14 cellular contexts compared by ENCODE assay signal in genomic region chr19:16575282-16575681, GRCh38. TPM values are rescaled to one million over a fixed set of nuclear protein-coding genes. Genes with fewer than 3 reads are reported as not detected.
A peak's percentile ranks its signal among the peaks of the same experiment; 100 is the strongest.
DNase-seq lines count a peak whose midpoint lies in the region; ATAC-seq and TF ChIP-seq lines count a peak whose summit lies in the region.
"Had no signal": no experiment of that assay in that cellular context is flagged by ENCODE, and none has a peak within 500 bp of the region (broad histone marks: within the 10 kb centered on the region; RNA-seq: fewer than 3 reads in every experiment).

No MANE protein-coding gene starts in this region.

- BruUV-seq in MCF 10A (replicated peaks; lab: Mats Ljungman, UMichigan), result no TSS peak
- BruUV-seq in mammary epithelial cell (replicated peaks; lab: Mats Ljungman, UMichigan), result no TSS peak

- no peak for ATAC-seq in WTC11
- no peak for ATAC-seq in stimulated activated naive B cell treated with anti-CD40 and anti-IgM and Interleukin-4, amounts not matched to agents 10 μg/mL and 1 μg/mL and 100 μg/mL, for 72 hours (replicated peaks)
- no peak for ATAC-seq in activated CD4-positive, CD25-positive, alpha-beta regulatory T cell treated with anti-CD3 and anti-CD28 coated beads, Interleukin-2, amount 50 U/mL, for 24 hours
- ATAC-seq: right cardiac atrium had no signal

- H3K9ac ChIP-seq in mammary epithelial cell (ENCODE audit: insufficient read depth, low read length), result no peak overlapping the region

- POLR2A ChIA-PET in MCF 10A (lab: Yijun Ruan, JAX), result no interaction called here
- POLR2A ChIA-PET in WTC11 (lab: Charles Lee), result no interaction called here

- 100% methylated on average over 2 of the region's 2 CpGs for WGBS in mammary epithelial cell (ENCODE audit: low coverage, missing lambda C conversion rate)

- no peak overlapping the region for H3K4me2 ChIP-seq in mammary epithelial cell (ENCODE audit: insufficient read depth, low read depth, low read length)

- H2AFZ ChIP-seq in mammary epithelial cell (ENCODE audit: low read depth, low read length), result no peak overlapping the region

- no peak for TF ChIP-seq CTCF in MCF 10A (IDR thresholded peaks at IDR 0.05; ENCODE audit: unreplicated experiment)
- no peak for TF ChIP-seq CTCF in mammary epithelial cell (conservative IDR thresholded peaks at IDR 0.05 in 1 of 2, IDR thresholded peaks at IDR 0.05 in 1 of 2; ENCODE audit: extremely low read depth in 1 of 2, insufficient read depth in 1 of 2, low read depth in 1 of 2, low read length in 2 of 2)
- TF ChIP-seq CTCF in WTC11 (IDR thresholded peaks at IDR 0.05), result no peak
- no peak for TF ChIP-seq CTCF in glutamatergic neuron (IDR thresholded peaks at IDR 0.05; ENCODE audit: partially characterized antibody, unreplicated experiment)

- H3K27ac ChIP-seq in mammary epithelial cell (ENCODE audit: insufficient read depth, low read depth, low read length), result no peak overlapping the region

- H3K27me3 Mint-ChIP-seq in MCF 10A (ENCODE audit: insufficient read depth, unreplicated experiment) (no peaks in the 10 kb centered on the region), WTC11 (ENCODE audit: low read depth) (no peaks in the 10 kb centered on the region), glutamatergic neuron (ENCODE audit: unreplicated experiment) (peaks cover 11% of the 10 kb centered on the region)
- no peaks in the 10 kb centered on the region for H3K27me3 Mint-ChIP-seq in stimulated activated naive B cell treated with anti-CD40 and anti-IgM and Interleukin-4, amounts not matched to agents 10 μg/mL and 1 μg/mL and 100 μg/mL, for 72 hours

- H3K4me3 ChIP-seq in mammary epithelial cell (replicated peaks in 1 of 3; ENCODE audit: insufficient read depth in 1 of 3, low read depth in 2 of 3, low read length in 3 of 3), result no peak overlapping the region

- DNase-seq in MCF 10A (ENCODE audit: unreplicated experiment) (no peak), mammary epithelial cell (no peak), WTC11 (ENCODE audit: low spot score) (no peak), glutamatergic neuron (no peak), cerebellum (ENCODE audit: low spot score) (no peak), DMS153 (lab: John Stamatoyannopoulos, UW) (no peak)
- DNase-seq in stimulated activated naive B cell treated with anti-CD40 and anti-IgM and Interleukin-4, amounts not matched to agents 10 μg/mL and 1 μg/mL and 100 μg/mL, for 72 hours, result no peak
- DNase-seq: activated CD4-positive, CD25-positive, alpha-beta regulatory T cell treated with anti-CD3 and anti-CD28 coated beads, Interleukin-2, amount 50 U/mL, for 72 hours; activated T-cell treated with anti-CD3 and anti-CD28 coated beads for 4 hours; anterior cingulate cortex; NCI-H146; nucleus accumbens had no signal

- H3K4me3 Mint-ChIP-seq in MCF 10A (ENCODE audit: unreplicated experiment) (no peak overlapping the region), WTC11 (no peak overlapping the region), glutamatergic neuron (ENCODE audit: unreplicated experiment) (peak overlapping the region; percentile 20)
- H3K4me3 Mint-ChIP-seq in stimulated activated naive B cell treated with anti-CD40 and anti-IgM and Interleukin-4, amounts not matched to agents 10 μg/mL and 1 μg/mL and 100 μg/mL, for 72 hours, result no peak overlapping the region

- H3K9me3 ChIP-seq in mammary epithelial cell (replicated peaks; ENCODE audit: insufficient read depth, low read length), result no peaks in the 10 kb centered on the region

- dilution Hi-C loops in mammary epithelial cell (cut with HindIII; ENCODE audit: low sequenced_read_pairs), result loop anchor here (5.0 to 10.0 kb wide), 2 partner anchors 38 to 180 kb away; no protein-coding TSS in a partner anchor

- intact Hi-C loops in MCF 10A (cut with micrococcal nuclease) (no loop called here), mammary epithelial cell (cut with micrococcal nuclease) (no loop called here)

- peaks cover 14% of the 10 kb centered on the region for H3K36me3 ChIP-seq in mammary epithelial cell (ENCODE audit: insufficient read depth, low read length)

- CTCF ChIA-PET in MCF 10A (lab: Yijun Ruan, JAX), result no interaction called here
- CTCF ChIA-PET in mammary epithelial cell (lab: Charles Lee; ENCODE audit: low non-redundant PET), result no interaction called here
- CTCF ChIA-PET in WTC11 (lab: Charles Lee), result no interaction called here

- H3K36me3 Mint-ChIP-seq in MCF 10A (ENCODE audit: insufficient read depth, unreplicated experiment) (peaks cover 57% of the 10 kb centered on the region), WTC11 (peaks cover 12% of the 10 kb centered on the region), glutamatergic neuron (ENCODE audit: unreplicated experiment) (no peaks in the 10 kb centered on the region)
- peaks cover 23 to 54% of the 10 kb centered on the region in 2 donors for H3K36me3 Mint-ChIP-seq in stimulated activated naive B cell treated with anti-CD40 and anti-IgM and Interleukin-4, amounts not matched to agents 10 μg/mL and 1 μg/mL and 100 μg/mL, for 72 hours

- in situ Hi-C loops in mammary epithelial cell (cut with MboI; ENCODE audit: low sequenced_read_pairs in 2 of 2), result no loop called here

- H4K20me1 ChIP-seq in mammary epithelial cell (ENCODE audit: insufficient read depth, low read length), result no peaks in the 10 kb centered on the region

- H3K9me3 Mint-ChIP-seq in MCF 10A (ENCODE audit: unreplicated experiment) (no peaks in the 10 kb centered on the region), WTC11 (no peaks in the 10 kb centered on the region), glutamatergic neuron (ENCODE audit: unreplicated experiment) (peaks cover 13% of the 10 kb centered on the region)
- no peaks in the 10 kb centered on the region for H3K9me3 Mint-ChIP-seq in stimulated activated naive B cell treated with anti-CD40 and anti-IgM and Interleukin-4, amounts not matched to agents 10 μg/mL and 1 μg/mL and 100 μg/mL, for 72 hours

- H3K79me2 ChIP-seq in mammary epithelial cell (ENCODE audit: insufficient read depth, low read length), result peaks cover 97% of the 10 kb centered on the region

- peaks cover 24% of the 10 kb centered on the region for H3K4me1 ChIP-seq in mammary epithelial cell (ENCODE audit: insufficient read depth, low read length)

- H3K27ac Mint-ChIP-seq in MCF 10A (ENCODE audit: low read depth, unreplicated experiment) (peak overlapping the region; percentile 67), WTC11 (peak overlapping the region; percentile 79; the same call in 1 of the 2 replicates), glutamatergic neuron (ENCODE audit: unreplicated experiment) (peak overlapping the region; percentile 68)
- peak overlapping the region; percentile 32 for H3K27ac Mint-ChIP-seq in stimulated activated naive B cell treated with anti-CD40 and anti-IgM and Interleukin-4, amounts not matched to agents 10 μg/mL and 1 μg/mL and 100 μg/mL, for 72 hours

- H3K27me3 ChIP-seq in mammary epithelial cell (ENCODE audit: insufficient read depth, low read length), result no peaks in the 10 kb centered on the region

- H3K4me1 Mint-ChIP-seq in MCF 10A (ENCODE audit: insufficient read depth, unreplicated experiment) (peaks cover 27% of the 10 kb centered on the region), WTC11 (peaks cover 16% of the 10 kb centered on the region), glutamatergic neuron (ENCODE audit: low read depth, unreplicated experiment) (peaks cover 13% of the 10 kb centered on the region)
- peaks cover 44 to 77% of the 10 kb centered on the region in 2 donors for H3K4me1 Mint-ChIP-seq in stimulated activated naive B cell treated with anti-CD40 and anti-IgM and Interleukin-4, amounts not matched to agents 10 μg/mL and 1 μg/mL and 100 μg/mL, for 72 hours

TF ChIP-seq in WTC11, 78 proteins besides CTCF, POLR2A, EP300 and RAD21 (continues in another document):
- TF ChIP-seq OVOL2 (CRISPR knock-in tag; IDR thresholded peaks at IDR 0.05; ENCODE audit: borderline replicate concordance), result no peak
- no peak for TF ChIP-seq ZNF317 (CRISPR knock-in tag; IDR thresholded peaks at IDR 0.05; ENCODE audit: borderline replicate concordance, low read depth)
- TF ChIP-seq TP53 (CRISPR knock-in tag; IDR thresholded peaks at IDR 0.05), result no peak
- no peak for TF ChIP-seq ATF6 (CRISPR knock-in tag; IDR thresholded peaks at IDR 0.05)

RNA-seq across cellular contexts. Expression of gene SLC35E1, which starts 3.1 kb away (rescaled TPM):
- total RNA-seq in MCF 10A (2022) (62.2 and 62.6 TPM in 2 replicates), mammary epithelial cell (10 to 100 TPM; 50.8 to 67.2 TPM), WTC11 (2021) (27.5 to 28.5 TPM (median 28.0 TPM) in 3 replicates), glutamatergic neuron (ENCODE audit: unreplicated experiment) (31.9 TPM), cerebellum (29.9 TPM)
- polyA plus RNA-seq in mammary epithelial cell, result 48.6 TPM
- polyA minus RNA-seq in mammary epithelial cell, result 87.8 TPM

RNA-seq across cellular contexts. Expression of gene CHERP, which starts 33.0 kb away (rescaled TPM):
- 45.6 and 51.6 TPM in 2 replicates for total RNA-seq in MCF 10A (2022)
- 10 to 100 TPM in 1 of 2 donors, 1 to 10 TPM in 1; 5.7 to 49.6 TPM for total RNA-seq in mammary epithelial cell
- 9.3 TPM for polyA plus RNA-seq in mammary epithelial cell
- 15.5 TPM for polyA minus RNA-seq in mammary epithelial cell
- total RNA-seq in WTC11 (2021), result 67.4 to 98.7 TPM (median 75.8 TPM) in 3 replicates
- total RNA-seq in glutamatergic neuron (ENCODE audit: unreplicated experiment), result 50.7 TPM
- 12.8 TPM for total RNA-seq in cerebellum

RNA-seq across cellular contexts. Expression of gene MED26, which starts 52.7 kb away (rescaled TPM):
- total RNA-seq in MCF 10A (2022), result 11.1 and 12.9 TPM in 2 replicates
- total RNA-seq in mammary epithelial cell, result 10 to 100 TPM in 1 of 2 donors, 1 to 10 TPM in 1; 8.8 to 10.9 TPM
- polyA plus RNA-seq in mammary epithelial cell, result 6.4 TPM
- 4.6 TPM for polyA minus RNA-seq in mammary epithelial cell
- 11.7 to 14.2 TPM (median 12.3 TPM) in 3 replicates for total RNA-seq in WTC11 (2021)
- total RNA-seq in glutamatergic neuron (ENCODE audit: unreplicated experiment), result 9.8 TPM
- total RNA-seq in cerebellum, result 5.3 TPM
